ENCODE assay signal across 8 cellular contexts in genomic region chrX:16719334-16720084, GRCh38. TPM values are rescaled to one million over a fixed set of nuclear protein-coding genes. Genes with fewer than 3 reads are reported as not detected.
DNase-seq lines count a peak whose midpoint lies in the region; FAIRE-seq and TF ChIP-seq lines count a peak whose summit lies in the region.

A gene with protein sequence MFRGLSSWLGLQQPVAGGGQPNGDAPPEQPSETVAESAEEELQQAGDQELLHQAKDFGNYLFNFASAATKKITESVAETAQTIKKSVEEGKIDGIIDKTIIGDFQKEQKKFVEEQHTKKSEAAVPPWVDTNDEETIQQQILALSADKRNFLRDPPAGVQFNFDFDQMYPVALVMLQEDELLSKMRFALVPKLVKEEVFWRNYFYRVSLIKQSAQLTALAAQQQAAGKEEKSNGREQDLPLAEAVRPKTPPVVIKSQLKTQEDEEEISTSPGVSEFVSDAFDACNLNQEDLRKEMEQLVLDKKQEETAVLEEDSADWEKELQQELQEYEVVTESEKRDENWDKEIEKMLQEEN (plus strand): TSS chrX:16719612. CDS start chrX:16719725, 113 bp downstream.

- H3K23ac ChIP-seq in neuronal stem cell (ENCODE audit: low read depth, low read length, poor library complexity) = peak within 1 kb of the TSS; percentile 85

- peak within 1 kb of the TSS; percentile 95 for H3K27ac ChIP-seq in neuronal stem cell (replicated peaks; ENCODE audit: low read length)

- H3K9me3 Mint-ChIP-seq in activated naive CD4-positive, alpha-beta T cell treated with anti-CD3 and anti-CD28 coated beads for 36 hours = no peaks in the 10 kb centered on the region

- H3K4me3 Mint-ChIP-seq in activated naive CD4-positive, alpha-beta T cell treated with anti-CD3 and anti-CD28 coated beads for 36 hours = peak within 1 kb of the TSS; percentile 89

- H4K91ac ChIP-seq in neuronal stem cell (ENCODE audit: low read depth, low read length, poor library complexity) = no peak within 1 kb of the TSS

- no peaks in the 10 kb centered on the region for H3K27me3 Mint-ChIP-seq in activated naive CD4-positive, alpha-beta T cell treated with anti-CD3 and anti-CD28 coated beads for 36 hours (ENCODE audit: low read depth)

- H2BK120ac ChIP-seq in neuronal stem cell (ENCODE audit: low read depth, low read length) = no peak within 1 kb of the TSS

- peak within 1 kb of the TSS; percentile 86 for H3K9ac ChIP-seq in neuronal stem cell (ENCODE audit: low read depth, low read length, poor library complexity)

- WGBS in neuronal stem cell (ENCODE audit: extremely low coverage in 2 of 2, insufficient read length in 2 of 2, insufficient replicate concordance in 1 of 2), 2 donors = no CpG with 5 or more reads among the region's 54 CpGs

- CTCF ChIA-PET in activated naive CD4-positive, alpha-beta T cell treated with anti-CD3 and anti-CD28 coated beads for 36 hours (lab: Charles Lee) = no interaction called here

- TF ChIP-seq CTCF in HFF-Myc (IDR thresholded peaks at IDR 0.05; ENCODE audit: low read depth, low read length, missing control alignments) = no peak
- no peak for TF ChIP-seq CTCF in subcutaneous adipose tissue (IDR thresholded peaks at IDR 0.05; ENCODE audit: low read depth)

- H3K36me3 ChIP-seq in neuronal stem cell (replicated peaks in 1 of 2; ENCODE audit: control insufficient read depth in 2 of 2, insufficient read depth in 2 of 2, low read length in 2 of 2) = peaks cover 0 to 16% of the 10 kb centered on the region in 2 donors

- no peak within 1 kb of the TSS for H4K8ac ChIP-seq in neuronal stem cell (ENCODE audit: low read depth, low read length)

- H2BK5ac ChIP-seq in neuronal stem cell (ENCODE audit: low read length) = no peak within 1 kb of the TSS

- peak within 1 kb of the TSS; percentile 71 for H3K18ac ChIP-seq in neuronal stem cell (ENCODE audit: low read length)

- H3K79me1 ChIP-seq in neuronal stem cell (ENCODE audit: low read depth, low read length) = no peaks in the 10 kb centered on the region

- no peaks in the 10 kb centered on the region for H3K9me3 ChIP-seq in neuronal stem cell (replicated peaks in 1 of 2; ENCODE audit: control insufficient read depth in 2 of 2, insufficient read depth in 1 of 2, low read depth in 1 of 2, low read length in 2 of 2)

- peak within 1 kb of the TSS; percentile 38 for H3K14ac ChIP-seq in neuronal stem cell (ENCODE audit: low read length)

- H2AK5ac ChIP-seq in neuronal stem cell (ENCODE audit: low read depth, low read length) = no peak within 1 kb of the TSS

- H2BK12ac ChIP-seq in neuronal stem cell (ENCODE audit: low read length) = no peak within 1 kb of the TSS

- H3K4ac ChIP-seq in neuronal stem cell (ENCODE audit: low read length) = no peak within 1 kb of the TSS

- intact Hi-C loops in activated naive CD4-positive, alpha-beta T cell treated with anti-CD3 and anti-CD28 coated beads for 36 hours (cut with micrococcal nuclease) = loop anchor here (1.0 to 10.0 kb wide), 7 partner anchors 67 to 1845 kb away; partner anchors contain the start of genes FANCB, MOSPD2, NHS and RBBP7

- H3K4me1 ChIP-seq in neuronal stem cell (ENCODE audit: control insufficient read depth in 2 of 2, insufficient read depth in 1 of 2, low read depth in 1 of 2, low read length in 2 of 2) = no peaks in the 10 kb centered on the region

- peaks cover 33% of the 10 kb centered on the region for H3K4me1 Mint-ChIP-seq in activated naive CD4-positive, alpha-beta T cell treated with anti-CD3 and anti-CD28 coated beads for 36 hours (ENCODE audit: low read depth)

- DNase-seq in GM03348 (ENCODE audit: low spot score) (peak; percentile 85), HFF-Myc (ENCODE audit: extremely low read depth, low read depth) (peak; percentile 91), NAMALWA (ENCODE audit: low spot score) (peak; percentile 93), SK-N-DZ (ENCODE audit: low spot score) (peak; percentile 95), frontal cortex (ENCODE audit: low spot score in 2 of 2) (peak; percentile 76 to 83), neuronal stem cell (ENCODE audit: low spot score) (peak; percentile 94)
- DNase-seq in activated naive CD4-positive, alpha-beta T cell treated with anti-CD3 and anti-CD28 coated beads for 36 hours = peak; percentile 93

- peak within 1 kb of the TSS; percentile 60 for H3K4me2 ChIP-seq in neuronal stem cell (ENCODE audit: insufficient read depth, low read length, poor library complexity, severe bottlenecking)

- H3K36me3 Mint-ChIP-seq in activated naive CD4-positive, alpha-beta T cell treated with anti-CD3 and anti-CD28 coated beads for 36 hours (ENCODE audit: low read depth) = no peaks in the 10 kb centered on the region

- FAIRE-seq in frontal cortex (lab: Jason Lieb, UNC) = peak; percentile 91

- H3K27ac Mint-ChIP-seq in activated naive CD4-positive, alpha-beta T cell treated with anti-CD3 and anti-CD28 coated beads for 36 hours = peak within 1 kb of the TSS; percentile 92

- no peak within 1 kb of the TSS for H2BK15ac ChIP-seq in neuronal stem cell (ENCODE audit: low read length)

- H3K4me3 ChIP-seq in HFF-Myc (replicated peaks; ENCODE audit: low read depth, low read length) (peak within 1 kb of the TSS; percentile 69), neuronal stem cell (ENCODE audit: low read length in 2 of 2) (peak within 1 kb of the TSS; percentile 74 to 97)

- H3K27me3 ChIP-seq in neuronal stem cell (ENCODE audit: control insufficient read depth in 3 of 3, insufficient read depth in 3 of 3, low read depth in 1 of 3, low read length in 3 of 3) = no peaks in the 10 kb centered on the region

- H2AFZ ChIP-seq in neuronal stem cell (ENCODE audit: low read length) = peak within 1 kb of the TSS; percentile 92

RNA-seq across cellular contexts. Expression of the gene that starts here (rescaled TPM):
- polyA plus RNA-seq in SK-N-DZ (2014; cell fraction: cytosol; rRNA removed) = 18.1 and 18.3 TPM in 2 replicates
- polyA plus RNA-seq in SK-N-DZ (2014; cell fraction: nucleus; rRNA removed) = 6.2 and 8.0 TPM in 2 replicates
- total RNA-seq in activated naive CD4-positive, alpha-beta T cell treated with anti-CD3 and anti-CD28 coated beads for 36 hours = 10 to 100 TPM; 17.1 to 18.9 TPM
- total RNA-seq in frontal cortex (30.2 TPM), subcutaneous adipose tissue (10 to 100 TPM; 18.9 to 38.6 (median 21.6) TPM)
- polyA plus RNA-seq in neuronal stem cell (2013, experiment 1 of 2) = 11.1 TPM
- polyA plus RNA-seq in neuronal stem cell (2013, experiment 2 of 2) = 11.7 TPM

Comparison
In these comparisons a context has a peak if more than half of its experiments do, and no peak if none do; other contexts are left out.
1. Peak in every context shown above with its lines: DNase-seq, H3K4me3 ChIP-seq and H3K27ac ChIP-seq.